In the genomic region with DNA sequence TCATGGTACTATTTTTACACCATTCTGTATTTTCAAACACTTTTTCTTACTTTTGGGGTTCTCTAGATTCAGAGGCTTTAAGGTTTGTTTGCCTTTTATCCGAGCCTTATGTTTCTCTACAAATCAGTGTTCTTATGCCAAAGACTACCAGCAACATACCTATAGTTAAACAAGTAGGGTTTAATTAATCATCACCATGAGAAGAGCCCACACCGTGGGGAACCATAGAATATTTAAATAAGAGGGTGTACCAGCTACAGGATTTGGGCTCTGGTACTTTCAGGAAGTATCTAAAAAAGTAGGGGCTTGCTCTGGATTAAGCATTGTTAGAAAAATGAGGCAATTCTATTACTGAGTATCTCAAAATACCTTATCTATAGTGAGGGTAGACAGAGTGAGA, we compare ENCODE assay signal across 24 cellular contexts. TPM values are rescaled to one million over a fixed set of nuclear protein-coding genes. Genes with fewer than 3 reads are reported as not detected.
DNase-seq lines count a peak whose midpoint lies in the region; ATAC-seq, FAIRE-seq and TF ChIP-seq lines count a peak whose summit lies in the region.
"Had no signal": no experiment of that assay in that cellular context is flagged by ENCODE, and none has a peak within 500 bp of the region (broad histone marks: within the 10 kb centered on the region; RNA-seq: fewer than 3 reads in every experiment).

No MANE protein-coding gene starts in this region.

- TF ChIP-seq CTCF in GM23338 (conservative IDR thresholded peaks at IDR 0.05; ENCODE audit: low read depth in 2 of 2): no peak
- no peak for TF ChIP-seq CTCF in GM12878 (IDR thresholded peaks at IDR 0.05 in 2 of 3, conservative IDR thresholded peaks at IDR 0.05 in 1 of 3; ENCODE audit: control insufficient read depth in 2 of 3, extremely low read depth in 1 of 3, insufficient read depth in 1 of 3, low read depth in 3 of 3, low read length in 3 of 3)
- TF ChIP-seq CTCF in neural progenitor cell (IDR thresholded peaks at IDR 0.05): no peak

- no peak for DNase-seq in GM23338 (ENCODE audit: low spot score)
- DNase-seq in GM12878 (ENCODE audit: low read depth, low spot score): no peak
- DNase-seq in neural progenitor cell (ENCODE audit: low spot score): no peak
- no peak for DNase-seq in CD4-positive, alpha-beta memory T cell
- no peak for DNase-seq in OCI-M1 (lab: John Stamatoyannopoulos, UW)
- DNase-seq: BE2C; C1 segment of cervical spinal cord; Caco-2; Calu3; CD4-positive, CD25-positive, alpha-beta regulatory T cell; CD8-positive, alpha-beta T cell; DMS79 treated with DMSO at 0.1 percent for 48 hours; GF-D8 had no signal

- no peak for TF ChIP-seq RAD21 in GM12878 (IDR thresholded peaks at IDR 0.05; ENCODE audit: insufficient read depth, low read depth, low read length)

- SMC1A ChIA-PET in GM12878 (lab: Charles Lee; ENCODE audit: uncharacterized antibody, unreplicated experiment): no interaction called here

- no peaks in the 10 kb centered on the region for H4K20me1 ChIP-seq in GM23338 (replicated peaks; ENCODE audit: insufficient read depth)
- no peaks in the 10 kb centered on the region for H4K20me1 ChIP-seq in GM12878 (ENCODE audit: control insufficient read depth, insufficient read depth)
- H4K20me1 ChIP-seq in neural progenitor cell (ENCODE audit: low read depth): no peaks in the 10 kb centered on the region
- H4K20me1 ChIP-seq: BLaER1 had no signal

- ATAC-seq in GM23338 (peak; percentile 59), GM12878 (no peak), GM21576 (IDR thresholded peaks at IDR 0.05; ENCODE audit: unreplicated experiment) (no peak)
- ATAC-seq: A549; CD8-positive, alpha-beta T cell had no signal

- TF ChIP-seq EP300 in GM12878 (IDR thresholded peaks at IDR 0.05; ENCODE audit: borderline replicate concordance in 1 of 2, control insufficient read depth in 1 of 2, low read depth in 2 of 2, low read length in 2 of 2): no peak

- H3K36me3 Mint-ChIP-seq in GM23338 (ENCODE audit: low read depth): peaks cover 24% of the 10 kb centered on the region
- no peaks in the 10 kb centered on the region for H3K36me3 Mint-ChIP-seq in neural progenitor cell
- no peaks in the 10 kb centered on the region for H3K36me3 Mint-ChIP-seq in CD4-positive, alpha-beta memory T cell
- H3K36me3 Mint-ChIP-seq: CD14-positive monocyte; CD4-positive, CD25-positive, alpha-beta regulatory T cell; CD8-positive, alpha-beta T cell had no signal

- H3K79me2 ChIP-seq in GM23338 (replicated peaks; ENCODE audit: insufficient read depth) (no peaks in the 10 kb centered on the region), GM12878 (ENCODE audit: control insufficient read depth, insufficient read depth, low read length) (no peaks in the 10 kb centered on the region), neural progenitor cell (ENCODE audit: low read depth) (no peaks in the 10 kb centered on the region)

- RAD21 ChIA-PET in GM12878 (lab: Charles Lee; ENCODE audit: unreplicated experiment): no interaction called here

- H3K27me3 Mint-ChIP-seq in GM23338 (ENCODE audit: insufficient read depth, low read depth, poor library complexity) (no peaks in the 10 kb centered on the region), neural progenitor cell (ENCODE audit: insufficient read depth, low read depth) (peaks cover 5% of the 10 kb centered on the region)
- H3K27me3 Mint-ChIP-seq in CD4-positive, alpha-beta memory T cell: peaks cover 0 to 3% of the 10 kb centered on the region in 2 donors
- H3K27me3 Mint-ChIP-seq: CD4-positive, CD25-positive, alpha-beta regulatory T cell had no signal

- H3K4me3 ChIP-seq in GM23338: peak overlapping the region; percentile 26; the same call in 1 of the 2 replicates
- H3K4me3 ChIP-seq in GM12878: no peak overlapping the region
- H3K4me3 ChIP-seq in iPS-20b (ENCODE audit: low read length): peak overlapping the region; percentile 36; the same call in 1 of the 2 replicates
- no peak overlapping the region for H3K4me3 ChIP-seq in neural progenitor cell
- no peak overlapping the region for H3K4me3 ChIP-seq in CD4-positive, alpha-beta memory T cell (ENCODE audit: low read length in 2 of 2)
- H3K4me3 ChIP-seq: A549, BLaER1 had no signal

- H3K27ac Mint-ChIP-seq in GM23338 (no peak overlapping the region; the same call in 1 of the 2 replicates), neural progenitor cell (no peak overlapping the region)
- H3K27ac Mint-ChIP-seq in CD4-positive, alpha-beta memory T cell: no peak overlapping the region
- H3K27ac Mint-ChIP-seq: CD14-positive monocyte; CD4-positive, CD25-positive, alpha-beta regulatory T cell; CD8-positive, alpha-beta T cell had no signal

- BruUV-seq in GM12878 (replicated peaks; lab: Mats Ljungman, UMichigan): no TSS peak

- 0 out of 2 replicates have a peak, but pooled peaks cover 7% of the 10 kb centered on the region for H3K9me2 ChIP-seq in GM23338 (ENCODE audit: insufficient read depth)

- H3K27me3 ChIP-seq in GM23338 (ENCODE audit: insufficient read depth): no peaks in the 10 kb centered on the region
- no peaks in the 10 kb centered on the region; a peak in 1 of 4 replicates for H3K27me3 ChIP-seq in GM12878 (replicated peaks in 1 of 2; ENCODE audit: control insufficient read depth in 2 of 2, insufficient read depth in 2 of 2, low read length in 1 of 2)
- no peaks in the 10 kb centered on the region for H3K27me3 ChIP-seq in iPS-20b (ENCODE audit: insufficient read depth, low read length)
- no peaks in the 10 kb centered on the region for H3K27me3 ChIP-seq in neural progenitor cell
- no peaks in the 10 kb centered on the region for H3K27me3 ChIP-seq in CD4-positive, alpha-beta memory T cell (ENCODE audit: insufficient read depth, low read length)
- H3K27me3 ChIP-seq: BE2C, BLaER1 had no signal

- 0% methylated on average over 2 of the region's 2 CpGs for WGBS in GM12878 (ENCODE audit: insufficient coverage, insufficient replicate concordance, low lambda C conversion rate, missing lambda C conversion rate)

- H3K36me3 ChIP-seq in GM23338 (ENCODE audit: insufficient read depth) (no peaks in the 10 kb centered on the region; the same call in 1 of the 2 replicates), GM12878 (ENCODE audit: control insufficient read depth in 2 of 2, insufficient read depth in 2 of 2, low read length in 1 of 2) (no peaks in the 10 kb centered on the region), iPS-20b (ENCODE audit: insufficient read depth, low read depth, low read length) (no peaks in the 10 kb centered on the region), neural progenitor cell (no peaks in the 10 kb centered on the region)
- H3K36me3 ChIP-seq in CD4-positive, alpha-beta memory T cell (ENCODE audit: insufficient read depth, low read length): no peaks in the 10 kb centered on the region
- H3K36me3 ChIP-seq: BE2C, BLaER1 had no signal

- H3K9ac ChIP-seq in GM12878 (ENCODE audit: control insufficient read depth, insufficient read depth, low read length) (no peak overlapping the region), iPS-20b (ENCODE audit: low read depth, low read length) (0 out of 2 replicates have a peak overlapping the region, but pooled peaks have one; percentile 5), neural progenitor cell (no peak overlapping the region)
- H3K9ac ChIP-seq: BLaER1 had no signal

- CTCF ChIA-PET in GM12878 (lab: Yijun Ruan, JAX): no interaction called here
- CTCF ChIA-PET in CD4-positive, alpha-beta memory T cell (lab: Charles Lee; ENCODE audit: partially characterized antibody): no interaction called here

- in situ Hi-C loops in GM12878 (cut with MboI): no loop called here

- H3K4me3 Mint-ChIP-seq in GM23338 (no peak overlapping the region), neural progenitor cell (no peak overlapping the region)
- H3K4me3 Mint-ChIP-seq in CD4-positive, alpha-beta memory T cell: no peak overlapping the region
- H3K4me3 Mint-ChIP-seq: CD14-positive monocyte; CD4-positive, CD25-positive, alpha-beta regulatory T cell; CD8-positive, alpha-beta T cell had no signal

- H3K9me3 Mint-ChIP-seq in GM23338: peaks cover 21% of the 10 kb centered on the region
- peaks cover 17% of the 10 kb centered on the region for H3K9me3 Mint-ChIP-seq in neural progenitor cell
- peaks cover 0 to 12% (median 3%) of the 10 kb centered on the region in 8 donors for H3K9me3 Mint-ChIP-seq in CD4-positive, alpha-beta memory T cell
- H3K9me3 Mint-ChIP-seq: CD8-positive, alpha-beta T cell had no signal

- no peak for TF ChIP-seq POLR2A in GM12878 (IDR thresholded peaks at IDR 0.05; ENCODE audit: low read depth, low read length)

- peak overlapping the region; percentile 38; the same call in 1 of the 2 replicates for H3K4me2 ChIP-seq in GM23338
- H3K4me2 ChIP-seq in GM12878 (ENCODE audit: control insufficient read depth, insufficient read depth): no peak overlapping the region
- H3K4me2 ChIP-seq in neural progenitor cell: no peak overlapping the region
- H3K4me2 ChIP-seq: A549, BLaER1 had no signal

- intact Hi-C loops in GM12878 (cut with micrococcal nuclease; ENCODE audit: unreplicated experiment): no loop called here
- intact Hi-C loops in CD4-positive, alpha-beta memory T cell (cut with micrococcal nuclease): no loop called here

- H3K27ac ChIP-seq in GM23338 (ENCODE audit: low read depth): no peak overlapping the region
- H3K27ac ChIP-seq in GM12878 (ENCODE audit: control insufficient read depth, insufficient read depth): no peak overlapping the region
- H3K27ac ChIP-seq in iPS-20b (ENCODE audit: low read length): no peak overlapping the region
- no peak overlapping the region for H3K27ac ChIP-seq in neural progenitor cell
- H3K27ac ChIP-seq in CD4-positive, alpha-beta memory T cell (ENCODE audit: low read depth, low read length): no peak overlapping the region
- H3K27ac ChIP-seq: 22Rv1, A549, BLaER1 had no signal

- peak; percentile 23 for FAIRE-seq in GM12878 (lab: Jason Lieb, UNC)
- FAIRE-seq: A549, D721Med, G401.6, GM12892, GM18507 had no signal

- POLR2A ChIA-PET in GM12878 (lab: Charles Lee): no interaction called here
- POLR2A ChIA-PET in CD4-positive, alpha-beta memory T cell (lab: Charles Lee; ENCODE audit: partially characterized antibody): no interaction called here

- no peaks in the 10 kb centered on the region for H3F3A ChIP-seq in GM23338 (replicated peaks; ENCODE audit: low read depth)
- H3F3A ChIP-seq in neural progenitor cell (ENCODE audit: low read depth): no peaks in the 10 kb centered on the region

- H2AFZ ChIP-seq in GM23338 (peak overlapping the region; percentile 19; the same call in 1 of the 2 replicates), GM12878 (ENCODE audit: control insufficient read depth, low read depth, low read length) (no peak overlapping the region), neural progenitor cell (replicated peaks) (peak overlapping the region; percentile 48)

- no peaks in the 10 kb centered on the region for H3K9me3 ChIP-seq in GM12878 (replicated peaks; ENCODE audit: control insufficient read depth, insufficient read depth, low read length)
- peaks cover 4% of the 10 kb centered on the region; the same call in 1 of the 2 replicates for H3K9me3 ChIP-seq in iPS-20b (ENCODE audit: insufficient read depth, low read depth, low read length)
- no peaks in the 10 kb centered on the region for H3K9me3 ChIP-seq in neural progenitor cell (ENCODE audit: low read depth)
- H3K9me3 ChIP-seq in CD4-positive, alpha-beta memory T cell (ENCODE audit: control insufficient read depth in 1 of 2, low read length in 2 of 2): no peaks in the 10 kb centered on the region
- H3K9me3 ChIP-seq: A549, BE2C had no signal

- H3K4me1 Mint-ChIP-seq in GM23338: peaks cover 35% of the 10 kb centered on the region
- H3K4me1 Mint-ChIP-seq in neural progenitor cell: no peaks in the 10 kb centered on the region
- H3K4me1 Mint-ChIP-seq in CD4-positive, alpha-beta memory T cell: no peaks in the 10 kb centered on the region
- H3K4me1 Mint-ChIP-seq: CD14-positive monocyte had no signal

- H3K4me1 ChIP-seq in GM23338 (ENCODE audit: insufficient read depth): peaks cover 47% of the 10 kb centered on the region
- H3K4me1 ChIP-seq in GM12878 (ENCODE audit: control insufficient read depth, insufficient read depth, low read length): no peaks in the 10 kb centered on the region
- H3K4me1 ChIP-seq in iPS-20b (ENCODE audit: insufficient read depth, low read length): peaks cover 35% of the 10 kb centered on the region; the same call in 1 of the 2 replicates
- H3K4me1 ChIP-seq in neural progenitor cell: peaks cover 2% of the 10 kb centered on the region
- no peaks in the 10 kb centered on the region for H3K4me1 ChIP-seq in CD4-positive, alpha-beta memory T cell (ENCODE audit: insufficient read depth, low read length)
- H3K4me1 ChIP-seq: A549, BE2C, BLaER1, Caco-2 had no signal

RNA-seq across cellular contexts. Expression of a gene that starts 25.7 kb away (rescaled TPM):
- not detected in 2 replicates for total RNA-seq in GM23338 (2014; rRNA removed; shearing (Covaris generic))
- polyA plus RNA-seq in GM23338 (2016; fragmentation: Nextera tagmentation; extraction: Ambion mirVana) (not detected in 2 replicates), GM12878 (2011; rRNA removed) (not detected in 2 replicates), GM12878 (2014; fragmentation: Illumina TruSeq; extraction: Trizol) (not detected in 2 replicates), GM12878 (2014; fragmentation: Nextera tagmentation; extraction: Ambion mirVana) (not detected), GM12878 (2014; rRNA removed) (not detected in 2 replicates), GM12878 (2016; fragmentation: Nextera tagmentation; extraction: Ambion mirVana) (not detected)
- not detected in 2 replicates for total RNA-seq in GM12878 (2013; cell fraction: nucleolus; rRNA removed)
- total RNA-seq in GM12878 (2014; rRNA removed) (not detected in 2 replicates), GM12878 (2014; rRNA removed; fragmentation: Illumina TruSeq; extraction: Trizol) (not detected in 2 replicates), GM12878 (2021) (not detected in 2 replicates), neural progenitor cell (ENCODE audit: low replicate concordance) (not detected in 2 replicates)
- polyA plus RNA-seq in GM12878 (2011; ENCODE audit: low read depth): not detected
- not detected in 2 replicates for polyA plus RNA-seq in GM12878 (2011; cell fraction: cytosol; rRNA removed)
- polyA plus RNA-seq in GM12878 (2011; cell fraction: nucleus; rRNA removed): not detected in 2 replicates
- polyA plus RNA-seq in GM12878 (2012): not detected in 2 replicates
- not detected in 2 replicates for polyA minus RNA-seq in GM12878 (2011; rRNA and poly(A)+ RNA removed)
- polyA minus RNA-seq in GM12878 (2011; cell fraction: cytosol; rRNA and poly(A)+ RNA removed): not detected in 2 replicates
- not detected in 2 replicates for polyA minus RNA-seq in GM12878 (2011; cell fraction: nucleus; rRNA and poly(A)+ RNA removed)
- not detected for total RNA-seq in CD4-positive, alpha-beta memory T cell
- polyA plus RNA-seq in CD4-positive, alpha-beta memory T cell: not detected
- total RNA-seq: A172; Caco-2; Calu3; CD4-positive, CD25-positive, alpha-beta regulatory T cell; CD8-positive, alpha-beta T cell had no signal
- polyA plus RNA-seq: A549; CD14-positive monocyte; CD4-positive, CD25-positive, alpha-beta regulatory T cell had no signal

RNA-seq across cellular contexts. Expression of a gene that starts 42.2 kb away (rescaled TPM):
- total RNA-seq in GM23338 (2014; rRNA removed; shearing (Covaris generic)): 0.14 and 0.74 TPM in 2 replicates
- polyA plus RNA-seq in GM23338 (2016; fragmentation: Nextera tagmentation; extraction: Ambion mirVana): not detected in 2 replicates
- total RNA-seq in GM12878 (2013; cell fraction: nucleolus; rRNA removed): not detected in 2 replicates
- not detected in 2 replicates for total RNA-seq in GM12878 (2014; rRNA removed)
- total RNA-seq in GM12878 (2014; rRNA removed; fragmentation: Illumina TruSeq; extraction: Trizol): not detected in 2 replicates
- not detected in 2 replicates for total RNA-seq in GM12878 (2021)
- not detected for polyA plus RNA-seq in GM12878 (2011; ENCODE audit: low read depth)
- polyA plus RNA-seq in GM12878 (2011; rRNA removed): not detected in 2 replicates
- polyA plus RNA-seq in GM12878 (2011; cell fraction: cytosol; rRNA removed): not detected in 2 replicates
- polyA plus RNA-seq in GM12878 (2011; cell fraction: nucleus; rRNA removed): not detected in 2 replicates
- not detected in 2 replicates for polyA plus RNA-seq in GM12878 (2012)
- polyA plus RNA-seq in GM12878 (2014; fragmentation: Illumina TruSeq; extraction: Trizol): not detected in 2 replicates
- not detected for polyA plus RNA-seq in GM12878 (2014; fragmentation: Nextera tagmentation; extraction: Ambion mirVana)
- not detected in 2 replicates for polyA plus RNA-seq in GM12878 (2014; rRNA removed)
- not detected for polyA plus RNA-seq in GM12878 (2016; fragmentation: Nextera tagmentation; extraction: Ambion mirVana)
- not detected in 2 replicates for polyA minus RNA-seq in GM12878 (2011; rRNA and poly(A)+ RNA removed)
- polyA minus RNA-seq in GM12878 (2011; cell fraction: cytosol; rRNA and poly(A)+ RNA removed): not detected in 2 replicates
- polyA minus RNA-seq in GM12878 (2011; cell fraction: nucleus; rRNA and poly(A)+ RNA removed): not detected in 2 replicates
- not detected in 2 replicates for total RNA-seq in neural progenitor cell (ENCODE audit: low replicate concordance)
- not detected for total RNA-seq in CD4-positive, alpha-beta memory T cell
- not detected for polyA plus RNA-seq in CD4-positive, alpha-beta memory T cell
- total RNA-seq: A172; Caco-2; Calu3; CD4-positive, CD25-positive, alpha-beta regulatory T cell; CD8-positive, alpha-beta T cell had no signal
- polyA plus RNA-seq: A549; CD14-positive monocyte; CD4-positive, CD25-positive, alpha-beta regulatory T cell had no signal

RNA-seq across cellular contexts. Expression of a gene that starts 53.6 kb away (rescaled TPM):
- not detected in 2 replicates for total RNA-seq in GM23338 (2014; rRNA removed; shearing (Covaris generic))
- not detected in 2 replicates for polyA plus RNA-seq in GM23338 (2016; fragmentation: Nextera tagmentation; extraction: Ambion mirVana)
- not detected in 2 replicates for total RNA-seq in GM12878 (2013; cell fraction: nucleolus; rRNA removed)
- not detected in 2 replicates for total RNA-seq in GM12878 (2014; rRNA removed)
- total RNA-seq in GM12878 (2014; rRNA removed; fragmentation: Illumina TruSeq; extraction: Trizol): not detected in 2 replicates
- total RNA-seq in GM12878 (2021): not detected in 2 replicates
- not detected for polyA plus RNA-seq in GM12878 (2011; ENCODE audit: low read depth)
- not detected in 2 replicates for polyA plus RNA-seq in GM12878 (2011; rRNA removed)
- not detected in 2 replicates for polyA plus RNA-seq in GM12878 (2011; cell fraction: cytosol; rRNA removed)
- not detected in 2 replicates for polyA plus RNA-seq in GM12878 (2011; cell fraction: nucleus; rRNA removed)
- not detected in 2 replicates for polyA plus RNA-seq in GM12878 (2012)
- polyA plus RNA-seq in GM12878 (2014; fragmentation: Illumina TruSeq; extraction: Trizol): not detected in 2 replicates
- not detected for polyA plus RNA-seq in GM12878 (2014; fragmentation: Nextera tagmentation; extraction: Ambion mirVana)
- polyA plus RNA-seq in GM12878 (2014; rRNA removed): not detected in 2 replicates
- polyA plus RNA-seq in GM12878 (2016; fragmentation: Nextera tagmentation; extraction: Ambion mirVana): not detected
- polyA minus RNA-seq in GM12878 (2011; rRNA and poly(A)+ RNA removed): not detected in 2 replicates
- not detected in 2 replicates for polyA minus RNA-seq in GM12878 (2011; cell fraction: cytosol; rRNA and poly(A)+ RNA removed)
- not detected in 2 replicates for polyA minus RNA-seq in GM12878 (2011; cell fraction: nucleus; rRNA and poly(A)+ RNA removed)
- not detected in 2 replicates for total RNA-seq in neural progenitor cell (ENCODE audit: low replicate concordance)
- total RNA-seq in CD4-positive, alpha-beta memory T cell: not detected
- not detected for polyA plus RNA-seq in CD4-positive, alpha-beta memory T cell
- total RNA-seq: A172; Caco-2; Calu3; CD4-positive, CD25-positive, alpha-beta regulatory T cell; CD8-positive, alpha-beta T cell had no signal
- polyA plus RNA-seq: A549; CD14-positive monocyte; CD4-positive, CD25-positive, alpha-beta regulatory T cell had no signal

Comparison
In these comparisons a context has a peak if more than half of its experiments do, and no peak if none do; other contexts are left out.
1. H3K4me3 ChIP-seq: peak in GM23338 (single experiment) and iPS-20b (single experiment); none in GM12878 (single experiment), neural progenitor cell (single experiment) and CD4-positive, alpha-beta memory T cell (0 of 2).